ENCODE assay signal across 13 cellular contexts in the genomic region with DNA sequence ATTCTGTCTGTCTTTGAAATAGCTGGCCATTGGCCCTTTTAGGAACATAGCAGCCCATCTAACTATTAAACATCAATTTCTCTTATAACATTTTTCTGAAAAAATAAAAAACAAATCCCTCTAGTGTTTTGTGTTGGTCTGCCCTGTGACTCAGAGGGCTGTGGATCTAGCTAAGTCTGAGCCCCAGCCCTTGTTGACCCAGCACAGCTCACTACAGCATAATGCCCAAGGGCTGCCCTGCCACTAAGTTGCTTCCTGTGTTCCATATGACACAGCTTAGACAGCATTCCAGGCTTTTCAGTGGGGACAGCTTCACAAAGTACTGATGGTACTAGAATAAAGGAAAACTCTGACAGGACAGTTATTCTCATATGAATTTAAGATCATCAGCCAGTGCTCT.
DNase-seq lines count a peak whose midpoint lies in the region; ATAC-seq, FAIRE-seq and TF ChIP-seq lines count a peak whose summit lies in the region.
"Had no signal": no experiment of that assay in that cellular context is flagged by ENCODE, and none has a peak within 500 bp of the region (broad histone marks: within the 10 kb centered on the region; RNA-seq: fewer than 3 reads in every experiment).

No MANE protein-coding gene starts in this region.

- H3K27ac ChIP-seq in PC-3 (ENCODE audit: low read length) = peak overlapping the region; percentile 71
- peak overlapping the region; percentile 33 for H3K27ac ChIP-seq in epithelial cell of prostate
- peak overlapping the region in 1 of 2 donors; percentile 41 for H3K27ac ChIP-seq in small intestine (ENCODE audit: low read depth in 1 of 2, low read length in 1 of 2)
- no peak overlapping the region for H3K27ac ChIP-seq in caudate nucleus (ENCODE audit: low read depth, low read length)
- H3K27ac ChIP-seq: ascending aorta, KMS-11, thyroid gland had no signal

- TF ChIP-seq CTCF in Calu3 (IDR thresholded peaks at IDR 0.05; ENCODE audit: unreplicated experiment) (no peak), PC-3 (conservative IDR thresholded peaks at IDR 0.05; ENCODE audit: low read depth, low read length) (no peak), mucosa of descending colon (IDR thresholded peaks at IDR 0.05) (no peak)

- H3K36me3 ChIP-seq in PC-3 (ENCODE audit: low read depth, low read length) (no peaks in the 10 kb centered on the region), mucosa of descending colon (ENCODE audit: low read depth) (no peaks in the 10 kb centered on the region), small intestine (ENCODE audit: control insufficient read depth in 2 of 2, insufficient read depth in 2 of 2, low read length in 2 of 2) (no peaks in the 10 kb centered on the region)
- H3K36me3 ChIP-seq: ascending aorta, thyroid gland had no signal

- POLR2A ChIA-PET in PC-3 (lab: Charles Lee; ENCODE audit: unreplicated experiment) = interaction anchor here (0.5 kb wide), 1 partner anchor 148 kb away, joined by 4 read pairs; no protein-coding TSS in a partner anchor

- H3K36me3 Mint-ChIP-seq in Calu3 (ENCODE audit: insufficient read depth, unreplicated experiment) = peaks cover 15% of the 10 kb centered on the region
- no peaks in the 10 kb centered on the region for H3K36me3 Mint-ChIP-seq in activated CD4-positive, alpha-beta T cell treated with anti-CD3 and anti-CD28 coated beads, Interleukin-2, amount 10 ng/mL, durations not matched to agents 24 days and 14 days (ENCODE audit: low read depth)

- H3K27ac Mint-ChIP-seq in Calu3 (ENCODE audit: unreplicated experiment) = peak overlapping the region; percentile 66
- no peak overlapping the region for H3K27ac Mint-ChIP-seq in activated CD4-positive, alpha-beta T cell treated with anti-CD3 and anti-CD28 coated beads, Interleukin-2, amount 10 ng/mL, durations not matched to agents 24 days and 14 days

- no peaks in the 10 kb centered on the region for H3K27me3 ChIP-seq in PC-3 (ENCODE audit: low read length)
- no peaks in the 10 kb centered on the region for H3K27me3 ChIP-seq in small intestine (ENCODE audit: control insufficient read depth in 2 of 2, insufficient read depth in 2 of 2, low read length in 2 of 2)
- H3K27me3 ChIP-seq: ascending aorta, thyroid gland had no signal

- peaks cover 77% of the 10 kb centered on the region for H3K4me1 Mint-ChIP-seq in Calu3 (ENCODE audit: low read depth, unreplicated experiment)
- H3K4me1 Mint-ChIP-seq in activated CD4-positive, alpha-beta T cell treated with anti-CD3 and anti-CD28 coated beads, Interleukin-2, amount 10 ng/mL, durations not matched to agents 24 days and 14 days = no peaks in the 10 kb centered on the region

- intact Hi-C loops in Calu3 (cut with micrococcal nuclease; ENCODE audit: unreplicated experiment) (no loop called here), PC-3 (cut with micrococcal nuclease) (no loop called here), mucosa of descending colon (cut with DNase I, micrococcal nuclease) (no loop called here)
- intact Hi-C loops in activated CD4-positive, alpha-beta T cell treated with anti-CD3 and anti-CD28 coated beads, Interleukin-2, amount 10 ng/mL, durations not matched to agents 24 days and 14 days (cut with micrococcal nuclease) = no loop called here

- ATAC-seq in PC-3 (peak; percentile 99), mucosa of descending colon (peak; percentile 55)

- H3F3A ChIP-seq in PC-3 (ENCODE audit: low read length, unreplicated experiment) = no peaks in the 10 kb centered on the region

- no peaks in the 10 kb centered on the region for H3K9me2 ChIP-seq in PC-3 (replicated peaks; ENCODE audit: low read length)

- peaks cover 44% of the 10 kb centered on the region for H3K79me2 ChIP-seq in PC-3 (ENCODE audit: low read length)

- H3K9me3 Mint-ChIP-seq in Calu3 (ENCODE audit: low read depth, unreplicated experiment) = no peaks in the 10 kb centered on the region
- no peaks in the 10 kb centered on the region for H3K9me3 Mint-ChIP-seq in activated CD4-positive, alpha-beta T cell treated with anti-CD3 and anti-CD28 coated beads, Interleukin-2, amount 10 ng/mL, durations not matched to agents 24 days and 14 days

- CTCF ChIA-PET in Calu3 (lab: Charles Lee) (interaction anchor here (0.7 to 1.4 kb wide), 7 partner anchors 9 to 390 kb away, joined by 3 to 6 read pairs (median 3); no protein-coding TSS in a partner anchor), PC-3 (lab: Charles Lee) (no interaction called here)

- no peaks in the 10 kb centered on the region for H3K27me3 Mint-ChIP-seq in Calu3 (ENCODE audit: unreplicated experiment)
- peaks cover 20% of the 10 kb centered on the region for H3K27me3 Mint-ChIP-seq in activated CD4-positive, alpha-beta T cell treated with anti-CD3 and anti-CD28 coated beads, Interleukin-2, amount 10 ng/mL, durations not matched to agents 24 days and 14 days

- H3K9me3 ChIP-seq in PC-3 (ENCODE audit: low read length) (no peaks in the 10 kb centered on the region), mucosa of descending colon (no peaks in the 10 kb centered on the region), small intestine (ENCODE audit: control insufficient read depth, low read depth) (no peaks in the 10 kb centered on the region)
- H3K9me3 ChIP-seq: ascending aorta, thyroid gland had no signal

- H3K4me3 ChIP-seq in PC-3 (ENCODE audit: low read length) (no peak overlapping the region), mucosa of descending colon (no peak overlapping the region), small intestine (ENCODE audit: low read depth in 1 of 2, low read length in 2 of 2) (no peak overlapping the region)
- H3K4me3 ChIP-seq: ascending aorta, thyroid gland had no signal

- peak overlapping the region; percentile 51 for H3K4me2 ChIP-seq in PC-3 (ENCODE audit: low read length)

- no peak for FAIRE-seq in small intestine (lab: Jason Lieb, UNC)

- H2AFZ ChIP-seq in PC-3 (ENCODE audit: low read length) = no peak overlapping the region

- BruUV-seq in Calu3 (replicated peaks; lab: Mats Ljungman, UMichigan) = no TSS peak
- no TSS peak for BruUV-seq in PC-3 (replicated peaks; lab: Mats Ljungman, UMichigan)

- no peaks in the 10 kb centered on the region for H4K20me1 ChIP-seq in PC-3 (ENCODE audit: low read length)

- H3K4me1 ChIP-seq in PC-3 (ENCODE audit: insufficient read depth, low read length) (peaks cover 20% of the 10 kb centered on the region), mucosa of descending colon (ENCODE audit: low read depth) (no peaks in the 10 kb centered on the region), small intestine (ENCODE audit: control insufficient read depth in 2 of 2, insufficient read depth in 1 of 2, low read depth in 1 of 2, low read length in 1 of 2) (peaks cover 12 to 17% of the 10 kb centered on the region in 2 donors)

- DNase-seq in Calu3 (peak; percentile 47), PC-3 (peak; percentile 72), epithelial cell of prostate (ENCODE audit: low read depth, low spot score) (peak; percentile 34), mucosa of descending colon (no peak), small intestine (no peak), mesenteric fat pad (ENCODE audit: low spot score) (no peak), caudate nucleus (lab: John Stamatoyannopoulos, UW) (no peak)
- no peak for DNase-seq in activated CD4-positive, alpha-beta T cell treated with anti-CD3 and anti-CD28 coated beads, Interleukin-2, amount 10 ng/mL, durations not matched to agents 24 days and 14 days
- DNase-seq: NCI-H2227 treated with DMSO at 0.1 percent for 48 hours, Right ventricle myocardium superior, thyroid gland had no signal

- H3K9ac ChIP-seq in PC-3 (ENCODE audit: low read length) = 0 out of 2 replicates have a peak overlapping the region, but pooled peaks have one; percentile 17
- H3K9ac ChIP-seq: KMS-11 had no signal

- peak overlapping the region; percentile 20 for H3K4me3 Mint-ChIP-seq in Calu3 (ENCODE audit: low read depth, unreplicated experiment)
- no peak overlapping the region for H3K4me3 Mint-ChIP-seq in activated CD4-positive, alpha-beta T cell treated with anti-CD3 and anti-CD28 coated beads, Interleukin-2, amount 10 ng/mL, durations not matched to agents 24 days and 14 days

Comparison
In these comparisons a context has a peak if more than half of its experiments do, and no peak if none do; other contexts are left out.
1. DNase-seq: peak in Calu3 (single experiment), PC-3 (single experiment) and epithelial cell of prostate (single experiment); none in mucosa of descending colon (0 of 3), small intestine (single experiment), mesenteric fat pad (single experiment), caudate nucleus (0 of 61) and activated CD4-positive, alpha-beta T cell treated with anti-CD3 and anti-CD28 coated beads, Interleukin-2, amount 10 ng/mL, durations not matched to agents 24 days and 14 days (single experiment).